ENCODE assay signal across 11 cellular contexts in genomic region chr9:126625329-126626116, GRCh38. TPM values are rescaled to one million over a fixed set of nuclear protein-coding genes. Genes with fewer than 3 reads are reported as not detected.
A peak's percentile ranks its signal among the peaks of the same experiment; 100 is the strongest.
DNase-seq lines count a peak whose midpoint lies in the region; ATAC-seq and TF ChIP-seq lines count a peak whose summit lies in the region.
"Had no signal": no experiment of that assay in that cellular context is flagged by ENCODE, and none has a peak within 500 bp of the region (broad histone marks: within the 10 kb centered on the region; RNA-seq: fewer than 3 reads in every experiment).

No MANE protein-coding gene starts in this region.

- H2AK9ac ChIP-seq in IMR-90 (replicated peaks; ENCODE audit: low read depth, low read length, poor library complexity): no peak overlapping the region

- TF ChIP-seq RAD21 in IMR-90 (IDR thresholded peaks at IDR 0.05; ENCODE audit: low read length): no peak

- peak overlapping the region; percentile 65 to 96 (median 78) for H3K4me2 ChIP-seq in BLaER1 treated with 17β-estradiol and CSF1 and Interleukin-3, amounts not matched to agents 10 nM and 100 nM
- H3K4me2 ChIP-seq in IMR-90 (ENCODE audit: low read depth, low read length): no peak overlapping the region; the same call in 1 of the 2 replicates

- ATAC-seq in IMR-90 (ENCODE audit: low read depth) (no peak), HG02623 (IDR thresholded peaks at IDR 0.05; ENCODE audit: unreplicated experiment) (no peak)

- H3K23ac ChIP-seq in IMR-90 (ENCODE audit: low read depth, low read length): no peak overlapping the region

- no peak overlapping the region for H3K27ac ChIP-seq in BLaER1 treated with 17β-estradiol and CSF1 and Interleukin-3, amounts not matched to agents 10 nM and 100 nM
- H3K27ac ChIP-seq in IMR-90 (ENCODE audit: insufficient read depth, low read length) (no peak overlapping the region), dorsolateral prefrontal cortex (no peak overlapping the region)

- peak overlapping the region in 1 of 11 experiments; percentile 10; a peak in 2 of 22 replicates for H3K9ac ChIP-seq in BLaER1 treated with 17β-estradiol and CSF1 and Interleukin-3, amounts not matched to agents 10 nM and 100 nM
- H3K9ac ChIP-seq in IMR-90 (ENCODE audit: low read depth, low read length): no peak overlapping the region

- no peak overlapping the region for H2BK120ac ChIP-seq in IMR-90 (ENCODE audit: low read depth, low read length)

- WGBS in IMR-90 (ENCODE audit: extremely low coverage in 2 of 2, insufficient read length in 1 of 2), 2 experiments: 2% methylated on average over 23 of the region's 64 CpGs; no CpG with 5 or more reads in 1 of the 2 experiments

- H3K9me1 ChIP-seq in IMR-90 (ENCODE audit: insufficient read depth, low read length): no peaks in the 10 kb centered on the region

- peaks cover 0 to 97% (median 82%) of the 10 kb centered on the region in 11 experiments; a peak in 18 of 22 replicates for H4K20me1 ChIP-seq in BLaER1 treated with 17β-estradiol and CSF1 and Interleukin-3, amounts not matched to agents 10 nM and 100 nM
- no peaks in the 10 kb centered on the region; the same call in 1 of the 2 replicates for H4K20me1 ChIP-seq in IMR-90 (ENCODE audit: insufficient read depth, low read length)

- POLR2A ChIA-PET in IMR-90 (lab: Charles Lee; ENCODE audit: unreplicated experiment): no interaction called here

- DNase-seq in IMR-90 (no peak), dorsolateral prefrontal cortex (no peak), neural crest cell (ENCODE audit: low read depth, low spot score) (no peak), foreskin melanocyte (no peak), inferior parietal cortex (ENCODE audit: extremely low spot score) (no peak), NAMALWA (ENCODE audit: low spot score) (no peak)
- DNase-seq: KBM-7 had no signal

- H3K4ac ChIP-seq in IMR-90 (ENCODE audit: low read depth, low read length): no peak overlapping the region

- H3K27me3 ChIP-seq in BLaER1 treated with 17β-estradiol and CSF1 and Interleukin-3, amounts not matched to agents 10 nM and 100 nM: peaks cover 100% of the 10 kb centered on the region in 11 experiments
- H3K27me3 ChIP-seq in IMR-90 (ENCODE audit: control insufficient read depth, insufficient read depth, low read length) (peaks cover 93% of the 10 kb centered on the region), dorsolateral prefrontal cortex (peaks cover 9 to 100% (median 94%) of the 10 kb centered on the region in 45 donors)

- CTCF ChIA-PET in IMR-90 (lab: Yijun Ruan, JAX): no interaction called here

- H2AFZ ChIP-seq in IMR-90 (replicated peaks; ENCODE audit: low read length, poor library complexity): peak overlapping the region; percentile 37

- H3K27ac Mint-ChIP-seq in neural crest cell (ENCODE audit: unreplicated experiment): no peak overlapping the region

- H4K8ac ChIP-seq in IMR-90 (ENCODE audit: low read depth in 2 of 2, low read length in 2 of 2): no peak overlapping the region

- H3K36me3 ChIP-seq in BLaER1 treated with 17β-estradiol and CSF1 and Interleukin-3, amounts not matched to agents 10 nM and 100 nM: no peaks in the 10 kb centered on the region
- H3K36me3 ChIP-seq in IMR-90 (ENCODE audit: control insufficient read depth, insufficient read depth, low read length): no peaks in the 10 kb centered on the region

- peak overlapping the region; percentile 86 for H3K4me3 Mint-ChIP-seq in neural crest cell

- H2BK15ac ChIP-seq in IMR-90 (ENCODE audit: low read depth, low read length): no peak overlapping the region

- H2BK20ac ChIP-seq in IMR-90 (ENCODE audit: low read depth, low read length): no peak overlapping the region

- TF ChIP-seq POLR2A in IMR-90 (IDR thresholded peaks at IDR 0.05; ENCODE audit: low read depth, low read length): no peak

- peaks cover 100% of the 10 kb centered on the region for H3K27me3 Mint-ChIP-seq in neural crest cell (ENCODE audit: low read depth)

- no peak overlapping the region for H4K91ac ChIP-seq in IMR-90 (ENCODE audit: insufficient read depth, low read depth, low read length)

- intact Hi-C loops in IMR-90 (cut with micrococcal nuclease): no loop called here
- intact Hi-C loops in dorsolateral prefrontal cortex (cut with DNase I): no loop called here

- H3K79me1 ChIP-seq in IMR-90 (ENCODE audit: low read depth in 1 of 2, low read length in 2 of 2): no peaks in the 10 kb centered on the region

- H3K14ac ChIP-seq in IMR-90 (replicated peaks; ENCODE audit: low read depth, low read length): no peak overlapping the region

- no peak for TF ChIP-seq CTCF in IMR-90 (conservative IDR thresholded peaks at IDR 0.05; ENCODE audit: low read depth, low read length)
- TF ChIP-seq CTCF in dorsolateral prefrontal cortex (IDR thresholded peaks at IDR 0.05 in 54 of 56, conservative IDR thresholded peaks at IDR 0.05 in 2 of 56; ENCODE audit: low read depth in 1 of 56, partially characterized antibody in 56 of 56): no peak
- no peak for TF ChIP-seq CTCF in neural crest cell (conservative IDR thresholded peaks at IDR 0.05)

- dilution Hi-C loops in IMR-90 (cut with HindIII; ENCODE audit: low sequenced_read_pairs, unreplicated experiment): no loop called here

- no peaks in the 10 kb centered on the region for H3K9me3 Mint-ChIP-seq in neural crest cell

- peaks cover 24% of the 10 kb centered on the region for H3K4me1 Mint-ChIP-seq in neural crest cell

- H2BK5ac ChIP-seq in IMR-90 (ENCODE audit: low read depth, low read length, poor library complexity, severe bottlenecking): no peak overlapping the region

- no peaks in the 10 kb centered on the region for H3K36me3 Mint-ChIP-seq in neural crest cell (ENCODE audit: low read depth)

- H3K18ac ChIP-seq in IMR-90 (ENCODE audit: low read depth, low read length): no peak overlapping the region

- no peak overlapping the region for H2AK5ac ChIP-seq in IMR-90 (ENCODE audit: low read depth, low read length)

- H3K9me3 ChIP-seq in BLaER1 treated with 17β-estradiol and CSF1 and Interleukin-3, amounts not matched to agents 10 nM and 100 nM (replicated peaks in 1 of 11): peaks cover 0 to 12% (median 9%) of the 10 kb centered on the region in 11 experiments; a peak in 18 of 22 replicates
- H3K9me3 ChIP-seq in IMR-90 (ENCODE audit: control insufficient read depth, insufficient read depth, low read length): no peaks in the 10 kb centered on the region; the same call in 1 of the 2 replicates

- peaks cover 10 to 16% (median 14%) of the 10 kb centered on the region in 10 experiments; a peak in 16 of 20 replicates for H3K4me1 ChIP-seq in BLaER1 treated with 17β-estradiol and CSF1 and Interleukin-3, amounts not matched to agents 10 nM and 100 nM
- no peaks in the 10 kb centered on the region for H3K4me1 ChIP-seq in IMR-90 (ENCODE audit: control insufficient read depth, insufficient read depth, low read length)

- no TSS peak for BruUV-seq in IMR-90 (replicated peaks; lab: Mats Ljungman, UMichigan)

- H3K56ac ChIP-seq in IMR-90 (ENCODE audit: extremely low read depth, insufficient read depth, low read length): no peak overlapping the region

- H4K5ac ChIP-seq in IMR-90 (ENCODE audit: low read depth, low read length): no peak overlapping the region

- H3K4me3 ChIP-seq in BLaER1 treated with 17β-estradiol and CSF1 and Interleukin-3, amounts not matched to agents 10 nM and 100 nM: peak overlapping the region; percentile 5 to 63 (median 50); a peak in 18 of 20 replicates
- no peak overlapping the region for H3K4me3 ChIP-seq in IMR-90 (ENCODE audit: insufficient read depth, low read depth, low read length)
- H3K4me3 ChIP-seq in dorsolateral prefrontal cortex: peak overlapping the region in 43 of 59 donors; percentile 2 to 60 (median 32)

- in situ Hi-C loops in IMR-90 (cut with MboI; ENCODE audit: low sequenced_read_pairs): no loop called here

TF ChIP-seq in IMR-90, 13 proteins besides CTCF, POLR2A, EP300 and RAD21:
- TF ChIP-seq RCOR1 (IDR thresholded peaks at IDR 0.05; ENCODE audit: insufficient replicate concordance, low read length) (no peak), ELK1 (IDR thresholded peaks at IDR 0.05; ENCODE audit: borderline replicate concordance, low read depth, low read length) (no peak), CEBPB (IDR thresholded peaks at IDR 0.05; ENCODE audit: low read depth, low read length) (no peak), FOS (IDR thresholded peaks at IDR 0.05; ENCODE audit: low read depth, low read length) (no peak), RFX5 (IDR thresholded peaks at IDR 0.05; ENCODE audit: low read depth, low read length) (no peak), SMC3 (IDR thresholded peaks at IDR 0.05; ENCODE audit: low read depth, low read length) (no peak), MAFK (IDR thresholded peaks at IDR 0.05; ENCODE audit: low read depth, low read length) (no peak), MAZ (IDR thresholded peaks at IDR 0.05; ENCODE audit: borderline replicate concordance, low read depth, low read length) (no peak), USF2 (IDR thresholded peaks at IDR 0.05; ENCODE audit: low read depth, low read length) (no peak), BHLHE40 (IDR thresholded peaks at IDR 0.05; ENCODE audit: low read depth, low read length) (no peak), NFE2L2 (IDR thresholded peaks at IDR 0.05; ENCODE audit: low read depth, low read length) (no peak), CHD1 (IDR thresholded peaks at IDR 0.05; ENCODE audit: low read depth, low read length) (no peak), MXI1 (IDR thresholded peaks at IDR 0.05; ENCODE audit: borderline replicate concordance, low read depth, low read length) (no peak)

RNA-seq across cellular contexts. Expression of gene LMX1B, which starts 11.8 kb away (rescaled TPM):
- not detected in 2 replicates for total RNA-seq in IMR-90 (2012; rRNA removed)
- polyA plus RNA-seq in IMR-90 (2012; rRNA removed): not detected in 2 replicates
- not detected in 2 replicates for polyA plus RNA-seq in IMR-90 (2012; cell fraction: cytosol; rRNA removed)
- not detected in 2 replicates for polyA plus RNA-seq in IMR-90 (2012; cell fraction: nucleus; rRNA removed; ENCODE audit: low replicate concordance)
- total RNA-seq in dorsolateral prefrontal cortex: under 1 TPM in 12 of 120 experiments, not detected in 108; 0.06 to 0.70 (median 0.18) TPM
- total RNA-seq in neural crest cell: 6.9 and 10.5 TPM in 2 replicates
- total RNA-seq: bronchial epithelial cell; T-helper 1 cell treated with Interleukin-12 subunit alpha and Interleukin-12 subunit beta and Interleukin-4 antibody, amounts not matched to agents 30 ng/mL and 1 ng/mL, for 36 hours had no signal
